ENCODE assay signal across 12 cellular contexts in genomic region chr2:227805578-227805977, GRCh38. TPM values are rescaled to one million over a fixed set of nuclear protein-coding genes. Genes with fewer than 3 reads are reported as not detected.
A peak's percentile ranks its signal among the peaks of the same experiment; 100 is the strongest.
DNase-seq lines count a peak whose midpoint lies in the region; ATAC-seq and TF ChIP-seq lines count a peak whose summit lies in the region.
"Had no signal": no experiment of that assay in that cellular context is flagged by ENCODE, and none has a peak within 500 bp of the region (broad histone marks: within the 10 kb centered on the region; RNA-seq: fewer than 3 reads in every experiment).

No MANE protein-coding gene starts in this region.

- H3K4me3 Mint-ChIP-seq in T-helper 1 cell treated with Interleukin-12 subunit alpha and Interleukin-12 subunit beta and Interleukin-4 antibody, amounts not matched to agents 30 μg/mL and 1 μg/mL, for 36 hours = peak overlapping the region; percentile 29

- H3K36me3 ChIP-seq in gastroesophageal sphincter = no peaks in the 10 kb centered on the region
- H3K36me3 ChIP-seq: vagina had no signal

- no peaks in the 10 kb centered on the region for H3K4me1 ChIP-seq in gastroesophageal sphincter
- H3K4me1 ChIP-seq: vagina had no signal

- TF ChIP-seq POLR2A in gastroesophageal sphincter (IDR thresholded peaks at IDR 0.05) = no peak

- ATAC-seq in Right ventricle myocardium superior (ENCODE audit: poor library complexity) = no peak
- no peak for ATAC-seq in gastroesophageal sphincter

- no peaks in the 10 kb centered on the region for H3K27me3 ChIP-seq in gastroesophageal sphincter
- H3K27me3 ChIP-seq: vagina had no signal

- TF ChIP-seq CTCF in gastroesophageal sphincter (IDR thresholded peaks at IDR 0.05) = no peak

- 81% methylated on average over 10 to 12 of the region's 15 CpGs for WGBS in gastroesophageal sphincter (ENCODE audit: low coverage in 1 of 2), 2 donors

- no peaks in the 10 kb centered on the region for H3K27me3 Mint-ChIP-seq in T-helper 1 cell treated with Interleukin-12 subunit alpha and Interleukin-12 subunit beta and Interleukin-4 antibody, amounts not matched to agents 30 μg/mL and 1 μg/mL, for 36 hours (ENCODE audit: low read depth)

- TF ChIP-seq EP300 in gastroesophageal sphincter (IDR thresholded peaks at IDR 0.05) = no peak

- peak; percentile 35 for DNase-seq in stimulated activated naive CD4-positive, alpha-beta T cell treated with Interleukin-2 at 50 U/mL for 16 hours (lab: John Stamatoyannopoulos, UW)
- no peak for DNase-seq in stimulated activated naive CD4-positive, alpha-beta T cell (lab: John Stamatoyannopoulos, UW)
- DNase-seq in fibroblast of peridontal ligament (ENCODE audit: extremely low read depth) (peak; percentile 45), NCI-H526 treated with DMSO at 0.1 percent for 48 hours (lab: John Stamatoyannopoulos, UW) (no peak), GM19240 (ENCODE audit: insufficient read length, low spot score) (no peak), Right ventricle myocardium superior (no peak)
- DNase-seq: NCI-H1694 treated with DMSO at 0.1 percent for 48 hours had no signal

- H3K9me3 Mint-ChIP-seq in T-helper 1 cell treated with Interleukin-12 subunit alpha and Interleukin-12 subunit beta and Interleukin-4 antibody, amounts not matched to agents 30 μg/mL and 1 μg/mL, for 36 hours = no peaks in the 10 kb centered on the region

- H3K36me3 Mint-ChIP-seq in T-helper 1 cell treated with Interleukin-12 subunit alpha and Interleukin-12 subunit beta and Interleukin-4 antibody, amounts not matched to agents 30 μg/mL and 1 μg/mL, for 36 hours (ENCODE audit: low read depth) = no peaks in the 10 kb centered on the region

- no peak overlapping the region for H3K4me3 ChIP-seq in gastroesophageal sphincter
- H3K4me3 ChIP-seq: vagina had no signal

- intact Hi-C loops in Right ventricle myocardium superior (cut with DNase I) = no loop called here

- no peak overlapping the region for H3K27ac ChIP-seq in gastroesophageal sphincter
- H3K27ac ChIP-seq: vagina had no signal

- no peaks in the 10 kb centered on the region for H3K9me3 ChIP-seq in gastroesophageal sphincter
- H3K9me3 ChIP-seq: vagina had no signal

- peaks cover 4% of the 10 kb centered on the region for H3K4me1 Mint-ChIP-seq in T-helper 1 cell treated with Interleukin-12 subunit alpha and Interleukin-12 subunit beta and Interleukin-4 antibody, amounts not matched to agents 30 μg/mL and 1 μg/mL, for 36 hours (ENCODE audit: low read depth)

- peak overlapping the region; percentile 41 for H3K27ac Mint-ChIP-seq in T-helper 1 cell treated with Interleukin-12 subunit alpha and Interleukin-12 subunit beta and Interleukin-4 antibody, amounts not matched to agents 30 μg/mL and 1 μg/mL, for 36 hours

RNA-seq across cellular contexts. Expression of gene CCL20, which starts 8.1 kb away (rescaled TPM):
- total RNA-seq in Right ventricle myocardium superior (not detected), gastroesophageal sphincter (1 to 10 TPM in 1 of 4 donors, not detected in 3; 3.1 TPM)
- total RNA-seq: fibroblast of lung, vagina had no signal

RNA-seq across cellular contexts. Expression of gene SCYGR8, which starts 59.9 kb away (rescaled TPM):
- not detected for total RNA-seq in Right ventricle myocardium superior
- not detected for total RNA-seq in gastroesophageal sphincter
- total RNA-seq: fibroblast of lung, mononuclear cell, vagina had no signal

Comparison
In these comparisons a context has a peak if more than half of its experiments do, and no peak if none do; other contexts are left out.
1. DNase-seq: peak in stimulated activated naive CD4-positive, alpha-beta T cell treated with Interleukin-2 at 50 U/mL for 16 hours (single experiment) and fibroblast of peridontal ligament (single experiment); none in stimulated activated naive CD4-positive, alpha-beta T cell (0 of 6), NCI-H526 treated with DMSO at 0.1 percent for 48 hours (single experiment), GM19240 (single experiment) and Right ventricle myocardium superior (single experiment).